Comparison of ENCODE assay signal across 9 cellular contexts in genomic region chr1:151284013-151284577, GRCh38. TPM values are rescaled to one million over a fixed set of nuclear protein-coding genes. Genes with fewer than 3 reads are reported as not detected.
DNase-seq lines count a peak whose midpoint lies in the region; ATAC-seq and TF ChIP-seq lines count a peak whose summit lies in the region.
"Had no signal": no experiment of that assay in that cellular context is flagged by ENCODE, and none has a peak within 500 bp of the region (broad histone marks: within the 10 kb centered on the region; RNA-seq: fewer than 3 reads in every experiment).

No MANE protein-coding gene starts in this region.

- no peak for TF ChIP-seq EP300 in upper lobe of left lung (IDR thresholded peaks at IDR 0.05)

- no peak overlapping the region for H2BK12ac ChIP-seq in mesenchymal stem cell (ENCODE audit: low read length in 2 of 2)

- peak overlapping the region; percentile 99 for H3K4me3 Mint-ChIP-seq in activated naive CD8-positive, alpha-beta T cell treated with anti-CD3 and anti-CD28 coated beads, Interleukin-2, amount 10 ng/mL, durations not matched to agents 7 days and 5 days

- H2BK120ac ChIP-seq in mesenchymal stem cell (ENCODE audit: low read depth, low read length) = no peak overlapping the region

- H3K79me1 ChIP-seq in mesenchymal stem cell (replicated peaks; ENCODE audit: low read length, poor library complexity, severe bottlenecking) = peaks cover 23% of the 10 kb centered on the region

- H2AK5ac ChIP-seq in mesenchymal stem cell (ENCODE audit: low read length, severe bottlenecking) = no peak overlapping the region

- H3K4me1 ChIP-seq in right atrium auricular region (peaks cover 0 to 22% of the 10 kb centered on the region in 2 donors), mesenchymal stem cell (ENCODE audit: control insufficient read depth, insufficient read depth, low read depth, low read length) (peaks cover 21% of the 10 kb centered on the region), upper lobe of left lung (peaks cover 16 to 23% (median 18%) of the 10 kb centered on the region in 4 donors)

- H3K27me3 Mint-ChIP-seq in activated naive CD8-positive, alpha-beta T cell treated with anti-CD3 and anti-CD28 coated beads, Interleukin-2, amount 10 ng/mL, durations not matched to agents 7 days and 5 days = no peaks in the 10 kb centered on the region

- H3K18ac ChIP-seq in mesenchymal stem cell (ENCODE audit: low read depth in 1 of 2, low read length in 2 of 2) = no peak overlapping the region

- intact Hi-C loops in left cardiac atrium (cut with DNase I) = no loop called here

- peaks cover 36% of the 10 kb centered on the region for H3K36me3 ChIP-seq in right atrium auricular region
- peaks cover 37 to 41% of the 10 kb centered on the region in 2 experiments for H3K36me3 ChIP-seq in mesenchymal stem cell (ENCODE audit: control insufficient read depth in 1 of 2, insufficient read depth in 2 of 2, low read depth in 1 of 2, low read length in 2 of 2)
- peaks cover 13 to 43% (median 34%) of the 10 kb centered on the region in 4 donors for H3K36me3 ChIP-seq in upper lobe of left lung

- H3K4me1 Mint-ChIP-seq in activated naive CD8-positive, alpha-beta T cell treated with anti-CD3 and anti-CD28 coated beads, Interleukin-2, amount 10 ng/mL, durations not matched to agents 7 days and 5 days = peaks cover 15% of the 10 kb centered on the region

- no peak overlapping the region for H2BK15ac ChIP-seq in mesenchymal stem cell (ENCODE audit: low read depth, poor library complexity, severe bottlenecking)

- H3K27ac ChIP-seq in right atrium auricular region (peak overlapping the region; percentile 97 to 99), mesenchymal stem cell (ENCODE audit: low read length, poor library complexity, severe bottlenecking) (no peak overlapping the region), upper lobe of left lung (peak overlapping the region in 3 of 4 donors; percentile 98)

- no peaks in the 10 kb centered on the region for H3K27me3 ChIP-seq in right atrium auricular region
- no peaks in the 10 kb centered on the region for H3K27me3 ChIP-seq in mesenchymal stem cell (ENCODE audit: control insufficient read depth in 1 of 2, insufficient read depth in 1 of 2, low read length in 2 of 2)
- H3K27me3 ChIP-seq in upper lobe of left lung = no peaks in the 10 kb centered on the region

- no peak overlapping the region for H4K8ac ChIP-seq in mesenchymal stem cell (ENCODE audit: low read length)

- no peaks in the 10 kb centered on the region for H3K9me3 ChIP-seq in right atrium auricular region
- H3K9me3 ChIP-seq in mesenchymal stem cell (ENCODE audit: control insufficient read depth, low read length) = no peaks in the 10 kb centered on the region
- H3K9me3 ChIP-seq in upper lobe of left lung = no peaks in the 10 kb centered on the region

- H3K23ac ChIP-seq in mesenchymal stem cell (ENCODE audit: low read length in 2 of 2) = peak overlapping the region in 1 of 2 experiments; percentile 66

- H3K27ac Mint-ChIP-seq in activated naive CD8-positive, alpha-beta T cell treated with anti-CD3 and anti-CD28 coated beads, Interleukin-2, amount 10 ng/mL, durations not matched to agents 7 days and 5 days = peak overlapping the region; percentile 98

- no peak for TF ChIP-seq POLR2A in upper lobe of left lung (IDR thresholded peaks at IDR 0.05)

- no peak overlapping the region for H3K4ac ChIP-seq in mesenchymal stem cell (ENCODE audit: low read depth in 1 of 2, low read length in 2 of 2)

- H2BK5ac ChIP-seq in mesenchymal stem cell (ENCODE audit: low read depth, low read length, poor library complexity, severe bottlenecking) = no peak overlapping the region

- POLR2A ChIA-PET in activated naive CD8-positive, alpha-beta T cell treated with anti-CD3 and anti-CD28 coated beads, Interleukin-2, amount 10 ng/mL, durations not matched to agents 7 days and 5 days (lab: Charles Lee) = interaction anchor here (0.9 to 3.5 kb wide), 4 partner anchors 10 to 94 kb away, joined by 4 to 22 read pairs (median 5); partner anchors contain the start of genes PI4KB, PSMD4 and VPS72

- no peak overlapping the region for H2AFZ ChIP-seq in mesenchymal stem cell (ENCODE audit: low read depth, low read length)

- H3K4me2 ChIP-seq in mesenchymal stem cell (ENCODE audit: low read length, poor library complexity, severe bottlenecking) = peak overlapping the region; percentile 69

- no peak for ATAC-seq in left cardiac atrium
- no peak for ATAC-seq in activated naive CD8-positive, alpha-beta T cell treated with anti-CD3 and anti-CD28 coated beads, Interleukin-2, amount 10 ng/mL, durations not matched to agents 7 days and 5 days (ENCODE audit: low read depth)
- no peak for ATAC-seq in upper lobe of left lung (ENCODE audit: low FRiP score in 2 of 2)
- ATAC-seq in HG03439 (IDR thresholded peaks at IDR 0.05; ENCODE audit: unreplicated experiment) = no peak

- no peak overlapping the region for H4K91ac ChIP-seq in mesenchymal stem cell (ENCODE audit: low read length)

- 92% methylated on average over 2 of the region's 2 CpGs for WGBS in mesenchymal stem cell
- 60 to 78% methylated on average over 2 of the region's 2 CpGs for WGBS in upper lobe of left lung, 2 donors

- no peaks in the 10 kb centered on the region for H3K9me3 Mint-ChIP-seq in activated naive CD8-positive, alpha-beta T cell treated with anti-CD3 and anti-CD28 coated beads, Interleukin-2, amount 10 ng/mL, durations not matched to agents 7 days and 5 days

- H3K36me3 Mint-ChIP-seq in activated naive CD8-positive, alpha-beta T cell treated with anti-CD3 and anti-CD28 coated beads, Interleukin-2, amount 10 ng/mL, durations not matched to agents 7 days and 5 days = peaks cover 4% of the 10 kb centered on the region

- no peak for DNase-seq in right atrium auricular region (ENCODE audit: low spot score)
- no peak for DNase-seq in left cardiac atrium
- no peak for DNase-seq in activated naive CD8-positive, alpha-beta T cell treated with anti-CD3 and anti-CD28 coated beads, Interleukin-2, amount 10 ng/mL, durations not matched to agents 7 days and 5 days
- no peak for DNase-seq in mesenchymal stem cell
- no peak for DNase-seq in upper lobe of left lung
- DNase-seq in DMS114 treated with DMSO at 0.1 percent for 48 hours (lab: John Stamatoyannopoulos, UW; ENCODE audit: unreplicated experiment) = no peak
- no peak for DNase-seq in dedifferentiated amniotic fluid mesenchymal stem cell (ENCODE audit: extremely low spot score)
- DNase-seq: stimulated activated CD8-positive, alpha-beta memory T cell treated with anti-CD3 and anti-CD28 coated beads, Interleukin-4, amount 100 ng/mL, for 48 hours had no signal

- H3K14ac ChIP-seq in mesenchymal stem cell (ENCODE audit: low read length in 2 of 2) = no peak overlapping the region

- H3K4me3 ChIP-seq in right atrium auricular region (no peak overlapping the region), mesenchymal stem cell (ENCODE audit: insufficient read depth in 1 of 2, low read depth in 1 of 2, low read length in 2 of 2) (peak overlapping the region in 1 of 2 experiments; percentile 95), upper lobe of left lung (no peak overlapping the region)

- TF ChIP-seq CTCF in right atrium auricular region (IDR thresholded peaks at IDR 0.05) = no peak
- TF ChIP-seq CTCF in upper lobe of left lung (IDR thresholded peaks at IDR 0.05) = no peak

- peak overlapping the region; percentile 96 for H3K9ac ChIP-seq in mesenchymal stem cell (ENCODE audit: low read length)

RNA-seq across cellular contexts. Expression of gene ZNF687, which starts 2.0 kb away (rescaled TPM):
- total RNA-seq in right atrium auricular region (10 to 100 TPM; 12.9 to 26.3 TPM), left cardiac atrium (10 to 100 TPM; 12.8 to 15.6 TPM), upper lobe of left lung (10 to 100 TPM; 17.4 to 50.3 (median 27.2) TPM)
- 10 to 100 TPM; 35.5 to 37.0 TPM for total RNA-seq in activated naive CD8-positive, alpha-beta T cell treated with anti-CD3 and anti-CD28 coated beads, Interleukin-2, amount 10 ng/mL, durations not matched to agents 7 days and 5 days
- polyA plus RNA-seq in mesenchymal stem cell (2013, experiment 1 of 2) = 10.8 TPM
- polyA plus RNA-seq in mesenchymal stem cell (2013, experiment 2 of 2) = 10.8 TPM

RNA-seq across cellular contexts. Expression of gene PSMD4, which starts 29.6 kb away (rescaled TPM):
- total RNA-seq in right atrium auricular region = 100 to 1,000 TPM; 109 to 157 TPM
- total RNA-seq in left cardiac atrium = 100 to 1,000 TPM; 134 to 136 TPM
- 100 to 1,000 TPM; 170 to 174 TPM for total RNA-seq in activated naive CD8-positive, alpha-beta T cell treated with anti-CD3 and anti-CD28 coated beads, Interleukin-2, amount 10 ng/mL, durations not matched to agents 7 days and 5 days
- polyA plus RNA-seq in mesenchymal stem cell (2013, experiment 1 of 2) = 136 TPM
- polyA plus RNA-seq in mesenchymal stem cell (2013, experiment 2 of 2) = 139 TPM
- 100 to 1,000 TPM; 102 to 132 (median 119) TPM for total RNA-seq in upper lobe of left lung

RNA-seq across cellular contexts. Expression of gene PI4KB, which starts 43.1 kb away (rescaled TPM):
- 10 to 100 TPM; 46.5 to 61.8 TPM for total RNA-seq in right atrium auricular region
- total RNA-seq in left cardiac atrium = 10 to 100 TPM; 46.3 to 49.4 TPM
- 10 to 100 TPM; 73.8 to 75.7 TPM for total RNA-seq in activated naive CD8-positive, alpha-beta T cell treated with anti-CD3 and anti-CD28 coated beads, Interleukin-2, amount 10 ng/mL, durations not matched to agents 7 days and 5 days
- polyA plus RNA-seq in mesenchymal stem cell (2013, experiment 1 of 2) = 36.1 TPM
- 36.1 TPM for polyA plus RNA-seq in mesenchymal stem cell (2013, experiment 2 of 2)
- total RNA-seq in upper lobe of left lung = 100 to 1,000 TPM in 1 of 6 donors, 10 to 100 TPM in 5; 41.3 to 127 (median 64.0) TPM
